ENCODE assay signal across 16 cellular contexts in genomic region chr11:48049036-48049435, GRCh38.
DNase-seq lines count a peak whose midpoint lies in the region; TF ChIP-seq lines count a peak whose summit lies in the region.
"Had no signal": no experiment of that assay in that cellular context is flagged by ENCODE, and none has a peak within 500 bp of the region (broad histone marks: within the 10 kb centered on the region; RNA-seq: fewer than 3 reads in every experiment).

No MANE protein-coding gene starts in this region.

- 66% methylated on average over 6 of the region's 6 CpGs for WGBS in prostate gland

- DNase-seq in DMS79 treated with DMSO at 0.1 percent for 48 hours (lab: John Stamatoyannopoulos, UW) (peak; percentile 16), DMS79 (lab: John Stamatoyannopoulos, UW) (no peak), NB4 (ENCODE audit: low read depth) (peak; percentile 83), prostate gland (ENCODE audit: low spot score) (no peak), C1 segment of cervical spinal cord (lab: John Stamatoyannopoulos, UW) (no peak), NCI-H1048 (lab: John Stamatoyannopoulos, UW) (no peak)
- DNase-seq in effector memory CD4-positive, alpha-beta T cell = no peak
- DNase-seq: 8988T; activated naive CD4-positive, alpha-beta T cell; DND-41; left lung; NCI-H446 treated with DMSO at 0.1 percent for 48 hours; psoas muscle; stimulated activated CD4-positive, alpha-beta T cell treated with anti-CD3 and anti-CD28 coated beads, Interleukin-15, amount 100 ng/mL, for 24 hours had no signal

- peaks cover 85% of the 10 kb centered on the region for H3K4me1 Mint-ChIP-seq in dendritic cell treated with granulocyte-macrophage colony-stimulating factor and Interleukin-4, amounts not matched to agents 40 ng/mL and 50 ng/mL, for 4 days (ENCODE audit: low read depth)

- H3K36me3 ChIP-seq in prostate gland = no peaks in the 10 kb centered on the region
- no peaks in the 10 kb centered on the region for H3K36me3 ChIP-seq in effector memory CD4-positive, alpha-beta T cell (ENCODE audit: control insufficient read depth, insufficient read depth, low read length)
- H3K36me3 ChIP-seq: left lung, SJSA1 had no signal

- peaks cover 67% of the 10 kb centered on the region for H3K36me3 Mint-ChIP-seq in dendritic cell treated with granulocyte-macrophage colony-stimulating factor and Interleukin-4, amounts not matched to agents 40 ng/mL and 50 ng/mL, for 4 days (ENCODE audit: low read depth)

- H3K27me3 Mint-ChIP-seq in dendritic cell treated with granulocyte-macrophage colony-stimulating factor and Interleukin-4, amounts not matched to agents 40 ng/mL and 50 ng/mL, for 4 days = no peaks in the 10 kb centered on the region

- H3K27ac Mint-ChIP-seq in dendritic cell treated with granulocyte-macrophage colony-stimulating factor and Interleukin-4, amounts not matched to agents 40 ng/mL and 50 ng/mL, for 4 days = peak overlapping the region; percentile 60

- H3K27ac ChIP-seq in prostate gland = peak overlapping the region; percentile 81 to 88
- H3K27ac ChIP-seq in effector memory CD4-positive, alpha-beta T cell (ENCODE audit: insufficient read depth, low read length, poor library complexity, severe bottlenecking) = no peak overlapping the region
- H3K27ac ChIP-seq: psoas muscle had no signal

- intact Hi-C loops in dendritic cell treated with granulocyte-macrophage colony-stimulating factor and Interleukin-4, amounts not matched to agents 40 ng/mL and 50 ng/mL, for 4 days (cut with micrococcal nuclease) = no loop called here
- intact Hi-C loops in prostate gland (cut with DNase I) = no loop called here

- TF ChIP-seq POLR2A in NB4 (IDR thresholded peaks at IDR 0.05; ENCODE audit: extremely low read depth, insufficient read length) = no peak
- TF ChIP-seq POLR2A in prostate gland (IDR thresholded peaks at IDR 0.05) = no peak

- peaks cover 33% of the 10 kb centered on the region for H3K4me1 ChIP-seq in prostate gland (replicated peaks)
- peaks cover 3% of the 10 kb centered on the region for H3K4me1 ChIP-seq in effector memory CD4-positive, alpha-beta T cell (ENCODE audit: control insufficient read depth, insufficient read depth, low read length, poor library complexity, severe bottlenecking)
- H3K4me1 ChIP-seq: psoas muscle had no signal

- H3K9me3 ChIP-seq in prostate gland = no peaks in the 10 kb centered on the region
- no peaks in the 10 kb centered on the region for H3K9me3 ChIP-seq in effector memory CD4-positive, alpha-beta T cell (ENCODE audit: control insufficient read depth, low read length)
- H3K9me3 ChIP-seq: left lung, psoas muscle, SJSA1 had no signal

- H3K9me3 Mint-ChIP-seq in dendritic cell treated with granulocyte-macrophage colony-stimulating factor and Interleukin-4, amounts not matched to agents 40 ng/mL and 50 ng/mL, for 4 days = no peaks in the 10 kb centered on the region

- peak; percentile 26 for TF ChIP-seq CTCF in NB4 (IDR thresholded peaks at IDR 0.05; ENCODE audit: low read depth, low read length)
- TF ChIP-seq CTCF in prostate gland (IDR thresholded peaks at IDR 0.05) = no peak

- H3K4me3 ChIP-seq in NB4 (ENCODE audit: low read depth, low read length) (no peak overlapping the region), prostate gland (no peak overlapping the region)
- no peak overlapping the region for H3K4me3 ChIP-seq in effector memory CD4-positive, alpha-beta T cell (ENCODE audit: insufficient read depth, low read depth, low read length, poor library complexity, severe bottlenecking)
- H3K4me3 ChIP-seq: left lung, psoas muscle, SJSA1 had no signal

- no peaks in the 10 kb centered on the region for H3K27me3 ChIP-seq in prostate gland (replicated peaks; ENCODE audit: insufficient read depth)
- H3K27me3 ChIP-seq in effector memory CD4-positive, alpha-beta T cell (replicated peaks; ENCODE audit: control insufficient read depth, insufficient read depth, low read length, poor library complexity, severe bottlenecking) = no peaks in the 10 kb centered on the region
- H3K27me3 ChIP-seq: left lung, SJSA1 had no signal

- no peak overlapping the region for H3K4me3 Mint-ChIP-seq in dendritic cell treated with granulocyte-macrophage colony-stimulating factor and Interleukin-4, amounts not matched to agents 40 ng/mL and 50 ng/mL, for 4 days

Comparison
In these comparisons a context has a peak if more than half of its experiments do, and no peak if none do; other contexts are left out.
1. DNase-seq: peak in DMS79 treated with DMSO at 0.1 percent for 48 hours (single experiment) and NB4 (single experiment); none in DMS79 (single experiment), prostate gland (single experiment), effector memory CD4-positive, alpha-beta T cell (0 of 3), C1 segment of cervical spinal cord (0 of 14) and NCI-H1048 (single experiment).